Comparison of ENCODE assay signal across 1 cellular context in genomic region chr1:145785481-145785880, GRCh38.
TF ChIP-seq lines count a peak whose summit lies in the region.

No MANE protein-coding gene starts in this region.

TF ChIP-seq in HepG2, 621 proteins besides CTCF, POLR2A, EP300 and RAD21:
- TF ChIP-seq PRPF4 (IDR thresholded peaks at IDR 0.05; ENCODE audit: low read depth, low read length, poor library complexity, severe bottlenecking) (no peak), ZNF205 (CRISPR knock-in tag; IDR thresholded peaks at IDR 0.05) (no peak), YY1 (IDR thresholded peaks at IDR 0.05; ENCODE audit: insufficient read depth, insufficient replicate concordance, low read depth, low read length) (no peak), TFAP4 (IDR thresholded peaks at IDR 0.05; ENCODE audit: borderline replicate concordance, low read depth) (no peak), ZNF709 (CRISPR knock-in tag; IDR thresholded peaks at IDR 0.05) (no peak), ZMYM4 (CRISPR knock-in tag; IDR thresholded peaks at IDR 0.05) (no peak), PPARG (CRISPR knock-in tag; conservative IDR thresholded peaks at IDR 0.05) (no peak), ZNF564 (CRISPR knock-in tag; IDR thresholded peaks at IDR 0.05) (no peak), ATF6 (CRISPR knock-in tag; conservative IDR thresholded peaks at IDR 0.05) (no peak), ERF (CRISPR knock-in tag; IDR thresholded peaks at IDR 0.05) (no peak), JUN (CRISPR knock-in tag; IDR thresholded peaks at IDR 0.05) (no peak), HNRNPLL (IDR thresholded peaks at IDR 0.05; ENCODE audit: low read depth, low read length, poor library complexity, severe bottlenecking) (no peak), ZNF232 (CRISPR knock-in tag; IDR thresholded peaks at IDR 0.05; ENCODE audit: borderline replicate concordance) (no peak), ZNF570 (CRISPR knock-in tag; IDR thresholded peaks at IDR 0.05; ENCODE audit: borderline replicate concordance) (no peak), NPAS2 (CRISPR knock-in tag; IDR thresholded peaks at IDR 0.05; ENCODE audit: borderline replicate concordance) (no peak)
- TF ChIP-seq, protein P1, sequence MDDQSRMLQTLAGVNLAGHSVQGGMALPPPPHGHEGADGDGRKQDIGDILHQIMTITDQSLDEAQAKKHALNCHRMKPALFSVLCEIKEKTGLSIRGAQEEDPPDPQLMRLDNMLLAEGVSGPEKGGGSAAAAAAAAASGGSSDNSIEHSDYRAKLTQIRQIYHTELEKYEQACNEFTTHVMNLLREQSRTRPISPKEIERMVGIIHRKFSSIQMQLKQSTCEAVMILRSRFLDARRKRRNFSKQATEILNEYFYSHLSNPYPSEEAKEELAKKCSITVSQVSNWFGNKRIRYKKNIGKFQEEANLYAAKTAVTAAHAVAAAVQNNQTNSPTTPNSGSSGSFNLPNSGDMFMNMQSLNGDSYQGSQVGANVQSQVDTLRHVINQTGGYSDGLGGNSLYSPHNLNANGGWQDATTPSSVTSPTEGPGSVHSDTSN (CRISPR knock-in tag; IDR thresholded peaks at IDR 0.05; ENCODE audit: borderline replicate concordance): no peak
- TF ChIP-seq, protein P2, sequence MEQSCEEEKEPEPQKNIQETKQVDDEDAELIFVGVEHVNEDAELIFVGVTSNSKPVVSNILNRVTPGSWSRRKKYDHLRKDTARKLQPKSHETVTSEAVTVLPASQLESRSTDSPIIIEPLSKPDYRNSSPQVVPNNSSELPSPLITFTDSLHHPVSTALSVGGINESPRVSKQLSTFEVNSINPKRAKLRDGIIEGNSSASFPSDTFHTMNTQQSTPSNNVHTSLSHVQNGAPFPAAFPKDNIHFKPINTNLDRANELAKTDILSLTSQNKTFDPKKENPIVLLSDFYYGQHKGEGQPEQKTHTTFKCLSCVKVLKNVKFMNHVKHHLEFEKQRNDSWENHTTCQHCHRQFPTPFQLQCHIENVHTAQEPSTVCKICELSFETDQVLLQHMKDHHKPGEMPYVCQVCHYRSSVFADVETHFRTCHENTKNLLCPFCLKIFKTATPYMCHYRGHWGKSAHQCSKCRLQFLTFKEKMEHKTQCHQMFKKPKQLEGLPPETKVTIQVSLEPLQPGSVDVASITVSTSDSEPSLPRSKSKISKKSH (CRISPR knock-in tag; IDR thresholded peaks at IDR 0.05; ENCODE audit: borderline replicate concordance): no peak
- TF ChIP-seq, protein P3, sequence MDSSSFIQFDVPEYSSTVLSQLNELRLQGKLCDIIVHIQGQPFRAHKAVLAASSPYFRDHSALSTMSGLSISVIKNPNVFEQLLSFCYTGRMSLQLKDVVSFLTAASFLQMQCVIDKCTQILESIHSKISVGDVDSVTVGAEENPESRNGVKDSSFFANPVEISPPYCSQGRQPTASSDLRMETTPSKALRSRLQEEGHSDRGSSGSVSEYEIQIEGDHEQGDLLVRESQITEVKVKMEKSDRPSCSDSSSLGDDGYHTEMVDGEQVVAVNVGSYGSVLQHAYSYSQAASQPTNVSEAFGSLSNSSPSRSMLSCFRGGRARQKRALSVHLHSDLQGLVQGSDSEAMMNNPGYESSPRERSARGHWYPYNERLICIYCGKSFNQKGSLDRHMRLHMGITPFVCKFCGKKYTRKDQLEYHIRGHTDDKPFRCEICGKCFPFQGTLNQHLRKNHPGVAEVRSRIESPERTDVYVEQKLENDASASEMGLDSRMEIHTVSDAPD (CRISPR knock-in tag; IDR thresholded peaks at IDR 0.05): no peak
